In the genomic region with DNA sequence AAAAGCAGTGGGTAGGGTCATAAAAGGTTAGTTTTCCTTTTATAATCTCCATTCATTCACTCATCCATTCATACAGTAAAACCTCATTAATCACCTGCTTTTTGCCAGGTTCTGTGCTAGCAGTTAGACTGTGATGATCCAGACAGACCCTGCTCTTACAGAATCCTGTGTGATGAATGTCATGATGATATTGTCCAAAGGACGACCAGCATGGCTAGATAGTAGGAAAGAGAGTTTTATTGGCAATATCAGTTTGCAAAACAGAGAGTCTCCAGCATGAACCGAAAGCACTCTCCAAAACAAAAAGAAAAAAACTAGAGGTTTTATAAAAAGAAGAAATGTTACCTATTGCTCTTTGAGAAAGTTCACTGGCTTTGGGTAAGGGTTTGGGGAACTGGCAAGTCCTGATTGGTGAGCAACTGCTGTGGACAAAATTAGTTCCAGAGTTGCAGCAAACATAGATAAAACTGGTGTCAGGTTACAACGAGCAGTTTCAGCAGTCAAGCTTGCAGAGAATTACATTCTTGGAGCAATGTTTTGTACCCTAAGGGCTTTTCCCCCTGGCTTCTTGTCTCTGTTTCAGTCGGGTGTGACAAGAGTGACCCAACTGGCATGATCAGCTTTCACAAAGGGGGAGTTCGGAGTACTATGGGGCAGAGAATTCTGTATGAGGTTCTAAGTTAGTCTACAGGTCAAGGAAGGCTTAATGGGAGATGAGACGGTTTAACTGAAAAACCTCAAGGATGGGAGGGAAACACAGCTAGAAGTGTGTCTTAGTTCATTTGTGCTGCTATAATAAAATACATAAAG, we compare ENCODE assay signal across 8 cellular contexts. TPM values are rescaled to one million over a fixed set of nuclear protein-coding genes. Genes with fewer than 3 reads are reported as not detected.
DNase-seq lines count a peak whose midpoint lies in the region; TF ChIP-seq lines count a peak whose summit lies in the region.

No MANE protein-coding gene starts in this region.

- POLR2A ChIA-PET in RWPE1 (lab: Yijun Ruan, JAX; ENCODE audit: low non-redundant PET) = no interaction called here

- TF ChIP-seq CTCF in RWPE1 (conservative IDR thresholded peaks at IDR 0.05; ENCODE audit: low read depth) (no peak), fibroblast of villous mesenchyme (IDR thresholded peaks at IDR 0.05; ENCODE audit: insufficient read depth, low read depth, low read length) (no peak), smooth muscle cell (IDR thresholded peaks at IDR 0.05; ENCODE audit: borderline replicate concordance, insufficient read depth, poor library complexity, severe bottlenecking) (no peak)

- H3K27ac ChIP-seq in RWPE1 (no peak overlapping the region), smooth muscle cell (ENCODE audit: low read depth) (peak overlapping the region; percentile 67)

- no peaks in the 10 kb centered on the region for H3K36me3 ChIP-seq in smooth muscle cell (ENCODE audit: low read depth)

- peak overlapping the region; percentile 78 for H3K4me2 ChIP-seq in smooth muscle cell

- peak overlapping the region; percentile 6 for H3K9ac ChIP-seq in smooth muscle cell (ENCODE audit: low read depth)

- DNase-seq in DMS79 treated with DMSO at 0.1 percent for 48 hours (lab: John Stamatoyannopoulos, UW) (peak; percentile 8), DMS79 (lab: John Stamatoyannopoulos, UW) (no peak), RWPE1 (ENCODE audit: low spot score) (peak; percentile 32), fibroblast of villous mesenchyme (ENCODE audit: low read depth) (peak; percentile 88), smooth muscle cell (lab: John Stamatoyannopoulos, UW; ENCODE audit: unreplicated experiment) (no peak), DMS153 treated with DMSO at 0.1 percent for 48 hours (lab: John Stamatoyannopoulos, UW; ENCODE audit: unreplicated experiment) (no peak), T-helper 9 cell (no peak)
- DNase-seq in effector CD8-positive, alpha-beta T cell (lab: John Stamatoyannopoulos, UW) = no peak

- no peak overlapping the region for H2AFZ ChIP-seq in smooth muscle cell (ENCODE audit: low read depth)

- H4K20me1 ChIP-seq in smooth muscle cell (ENCODE audit: low read depth) = peaks cover 43% of the 10 kb centered on the region

- H3K4me1 ChIP-seq in smooth muscle cell (ENCODE audit: low read depth) = peaks cover 30% of the 10 kb centered on the region

- 17% methylated on average over 6 of the region's 6 CpGs for WGBS in smooth muscle cell (ENCODE audit: low lambda C conversion rate)

- CTCF ChIA-PET in RWPE1 (lab: Yijun Ruan, JAX) = interaction anchor here (1.1 kb wide), 1 partner anchor 87 kb away, joined by 4 read pairs; no protein-coding TSS in a partner anchor

- H3F3A ChIP-seq in smooth muscle cell (ENCODE audit: low read depth) = peaks cover 6% of the 10 kb centered on the region

- H3K9me3 ChIP-seq in smooth muscle cell (replicated peaks; ENCODE audit: low read depth) = no peaks in the 10 kb centered on the region

- no peak overlapping the region for H3K4me3 ChIP-seq in fibroblast of villous mesenchyme (ENCODE audit: low read depth, low read length)
- H3K4me3 ChIP-seq in smooth muscle cell = peak overlapping the region; percentile 28

- peaks cover 68% of the 10 kb centered on the region for H3K79me2 ChIP-seq in smooth muscle cell (ENCODE audit: low read depth)

- H3K27me3 ChIP-seq in smooth muscle cell (ENCODE audit: low read depth) = no peaks in the 10 kb centered on the region

RNA-seq across cellular contexts. Expression of gene HSD17B12, which starts 58.3 kb away (rescaled TPM):
- 107 and 148 TPM in 2 replicates for total RNA-seq in fibroblast of villous mesenchyme
- total RNA-seq in smooth muscle cell = 111 and 131 TPM in 2 replicates
- 66.4 and 74.8 TPM in 2 replicates for polyA plus RNA-seq in smooth muscle cell

Comparison
In these comparisons a context has a peak if more than half of its experiments do, and no peak if none do; other contexts are left out.
1. DNase-seq: peak in DMS79 treated with DMSO at 0.1 percent for 48 hours (single experiment), RWPE1 (single experiment) and fibroblast of villous mesenchyme (single experiment); none in DMS79 (single experiment), smooth muscle cell (single experiment), effector CD8-positive, alpha-beta T cell (single experiment), DMS153 treated with DMSO at 0.1 percent for 48 hours (single experiment) and T-helper 9 cell (single experiment).